8 cellular contexts compared by ENCODE assay signal in the genomic region with DNA sequence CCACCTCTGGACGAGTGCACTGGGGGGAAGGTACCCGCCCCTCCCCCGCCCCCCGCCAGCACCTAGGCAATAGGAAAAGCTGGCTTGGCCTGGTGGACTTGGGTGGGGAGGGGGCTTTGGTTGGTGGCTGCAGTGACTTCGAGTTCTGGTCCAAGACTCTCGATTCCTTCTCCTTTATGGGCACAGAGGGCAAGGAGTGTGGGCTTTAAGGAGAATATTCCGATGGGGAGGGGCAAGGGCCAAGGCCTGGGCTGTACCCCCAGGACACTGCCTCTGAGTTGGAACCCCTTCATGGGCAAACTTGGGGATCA. TPM values are rescaled to one million over a fixed set of nuclear protein-coding genes. Genes with fewer than 3 reads are reported as not detected.
A peak's percentile ranks its signal among the peaks of the same experiment; 100 is the strongest.
DNase-seq lines count a peak whose midpoint lies in the region; ATAC-seq and TF ChIP-seq lines count a peak whose summit lies in the region.

No MANE protein-coding gene starts in this region.

- H3K9me3 ChIP-seq in AG04450 (ENCODE audit: control insufficient read depth, insufficient read depth, low read length), result no peaks in the 10 kb centered on the region; the same call in 1 of the 2 replicates
- no peaks in the 10 kb centered on the region for H3K9me3 ChIP-seq in HUES6 (ENCODE audit: control insufficient read depth, insufficient read depth, low read depth, low read length)
- no peaks in the 10 kb centered on the region for H3K9me3 ChIP-seq in colonic mucosa
- no peaks in the 10 kb centered on the region for H3K9me3 ChIP-seq in muscle layer of colon (ENCODE audit: low read length)

- no peak for TF ChIP-seq CTCF in AG04450 (IDR thresholded peaks at IDR 0.05; ENCODE audit: low read depth, low read length)
- no peak for TF ChIP-seq CTCF in colonic mucosa (IDR thresholded peaks at IDR 0.05)

- CTCF ChIA-PET in AG04450 (lab: Charles Lee), result interaction anchor here (0.6 to 1.5 kb wide), 3 partner anchors 11 to 64 kb away, joined by 3 to 8 read pairs (median 3); a partner anchor contains a TSS

- H3K27me3 ChIP-seq in AG04450 (ENCODE audit: control insufficient read depth, insufficient read depth, low read length), result no peaks in the 10 kb centered on the region
- peaks cover 7% of the 10 kb centered on the region for H3K27me3 ChIP-seq in HUES6 (ENCODE audit: control insufficient read depth, insufficient read depth, low read length)
- no peaks in the 10 kb centered on the region for H3K27me3 ChIP-seq in colonic mucosa
- H3K27me3 ChIP-seq in muscle layer of colon (ENCODE audit: control insufficient read depth in 1 of 2, insufficient read depth in 2 of 2, low read length in 2 of 2), result no peaks in the 10 kb centered on the region

- H3K4me1 ChIP-seq in HUES6 (ENCODE audit: control insufficient read depth, insufficient read depth, low read length), result peaks cover 22% of the 10 kb centered on the region
- peaks cover 22% of the 10 kb centered on the region for H3K4me1 ChIP-seq in colonic mucosa
- H3K4me1 ChIP-seq in muscle layer of colon (ENCODE audit: insufficient read depth, low read length), result peaks cover 26% of the 10 kb centered on the region

- peak overlapping the region; percentile 43 for H3K9ac ChIP-seq in HUES6 (ENCODE audit: low read length)
- H3K9ac ChIP-seq in colonic mucosa (ENCODE audit: low read depth in 2 of 2, low read length in 2 of 2), result peak overlapping the region; percentile 25 to 97
- H3K9ac ChIP-seq in muscle layer of colon (ENCODE audit: low read length), result no peak overlapping the region

- intact Hi-C loops in colonic mucosa (cut with DNase I), result no loop called here

- ATAC-seq in HG02623 (IDR thresholded peaks at IDR 0.05; ENCODE audit: unreplicated experiment), result no peak
- no peak for ATAC-seq in GM18870 (IDR thresholded peaks at IDR 0.05; ENCODE audit: unreplicated experiment)

- H3K4me3 ChIP-seq in AG04450 (ENCODE audit: low read depth, low read length), result peak overlapping the region; percentile 73
- peak overlapping the region; percentile 70 for H3K4me3 ChIP-seq in HUES6 (ENCODE audit: low read depth, low read length)
- H3K4me3 ChIP-seq in colonic mucosa, result peak overlapping the region; percentile 80
- peak overlapping the region; percentile 57 to 64 for H3K4me3 ChIP-seq in muscle layer of colon (ENCODE audit: low read depth in 1 of 2, low read length in 2 of 2)

- H3K36me3 ChIP-seq in HUES6 (ENCODE audit: control insufficient read depth, insufficient read depth, low read length) (peaks cover 3% of the 10 kb centered on the region; the same call in 1 of the 2 replicates), colonic mucosa (peaks cover 4% of the 10 kb centered on the region), muscle layer of colon (ENCODE audit: insufficient read depth, low read length) (no peaks in the 10 kb centered on the region)

- POLR2A ChIA-PET in AG04450 (lab: Yijun Ruan, JAX), result interaction anchor here (0.9 to 1.8 kb wide), 5 partner anchors 11 to 137 kb away, joined by 3 to 13 read pairs (median 3); a partner anchor contains a TSS

- DNase-seq in AG04450 (ENCODE audit: low read depth, low spot score) (no peak), colonic mucosa (no peak), anterior cingulate cortex (lab: John Stamatoyannopoulos, UW) (no peak)
- no peak for DNase-seq in stimulated activated CD4-positive, alpha-beta T cell treated with anti-CD3 and anti-CD28 coated beads, Interleukin-12 subunit alpha, Interleukin-12 subunit beta, amount 100 ng/mL, for 4 hours

- H3K27ac ChIP-seq in AG04450 (ENCODE audit: low read depth, low read length) (peak overlapping the region; percentile 68), HUES6 (ENCODE audit: low read depth, low read length) (no peak overlapping the region), colonic mucosa (peak overlapping the region; percentile 79), muscle layer of colon (ENCODE audit: low read depth, low read length) (peak overlapping the region; percentile 73)

RNA-seq across cellular contexts. Expression of a gene that starts 0.4 kb away (rescaled TPM):
- polyA plus RNA-seq in AG04450 (2011; rRNA removed), result 42.5 and 52.1 TPM in 2 replicates
- polyA minus RNA-seq in AG04450 (2011; rRNA and poly(A)+ RNA removed), result 54.1 and 55.0 TPM in 2 replicates
- 100 to 1,000 TPM in 1 of 2 donors, 10 to 100 TPM in 1; 50.8 to 119 TPM for total RNA-seq in colonic mucosa

RNA-seq across cellular contexts. Expression of a gene that starts 29.1 kb away (rescaled TPM):
- polyA plus RNA-seq in AG04450 (2011; rRNA removed), result 143 and 145 TPM in 2 replicates
- polyA minus RNA-seq in AG04450 (2011; rRNA and poly(A)+ RNA removed), result 132 and 146 TPM in 2 replicates
- total RNA-seq in colonic mucosa, result 100 to 1,000 TPM; 147 to 265 TPM

RNA-seq across cellular contexts. Expression of a gene that starts 42.3 kb away (rescaled TPM):
- not detected in 2 replicates for polyA plus RNA-seq in AG04450 (2011; rRNA removed)
- polyA minus RNA-seq in AG04450 (2011; rRNA and poly(A)+ RNA removed), result not detected in 2 replicates
- 1 to 10 TPM; 1.8 to 3.6 TPM for total RNA-seq in colonic mucosa

RNA-seq across cellular contexts. Expression of a gene that starts 52.2 kb away (rescaled TPM):
- 15.5 and 17.5 TPM in 2 replicates for polyA plus RNA-seq in AG04450 (2011; rRNA removed)
- 9.8 and 15.9 TPM in 2 replicates for polyA minus RNA-seq in AG04450 (2011; rRNA and poly(A)+ RNA removed)
- total RNA-seq in colonic mucosa, result 10 to 100 TPM; 22.2 to 29.3 TPM

RNA-seq across cellular contexts. Expression of a gene that starts 53.4 kb away (rescaled TPM):
- 2.2 and 2.5 TPM in 2 replicates for polyA plus RNA-seq in AG04450 (2011; rRNA removed)
- 2.4 and 3.6 TPM in 2 replicates for polyA minus RNA-seq in AG04450 (2011; rRNA and poly(A)+ RNA removed)
- 10 to 100 TPM in 1 of 2 donors, 1 to 10 TPM in 1; 1.8 to 10.1 TPM for total RNA-seq in colonic mucosa
